Comparison of ENCODE assay signal across 1 cellular context in the genomic region with DNA sequence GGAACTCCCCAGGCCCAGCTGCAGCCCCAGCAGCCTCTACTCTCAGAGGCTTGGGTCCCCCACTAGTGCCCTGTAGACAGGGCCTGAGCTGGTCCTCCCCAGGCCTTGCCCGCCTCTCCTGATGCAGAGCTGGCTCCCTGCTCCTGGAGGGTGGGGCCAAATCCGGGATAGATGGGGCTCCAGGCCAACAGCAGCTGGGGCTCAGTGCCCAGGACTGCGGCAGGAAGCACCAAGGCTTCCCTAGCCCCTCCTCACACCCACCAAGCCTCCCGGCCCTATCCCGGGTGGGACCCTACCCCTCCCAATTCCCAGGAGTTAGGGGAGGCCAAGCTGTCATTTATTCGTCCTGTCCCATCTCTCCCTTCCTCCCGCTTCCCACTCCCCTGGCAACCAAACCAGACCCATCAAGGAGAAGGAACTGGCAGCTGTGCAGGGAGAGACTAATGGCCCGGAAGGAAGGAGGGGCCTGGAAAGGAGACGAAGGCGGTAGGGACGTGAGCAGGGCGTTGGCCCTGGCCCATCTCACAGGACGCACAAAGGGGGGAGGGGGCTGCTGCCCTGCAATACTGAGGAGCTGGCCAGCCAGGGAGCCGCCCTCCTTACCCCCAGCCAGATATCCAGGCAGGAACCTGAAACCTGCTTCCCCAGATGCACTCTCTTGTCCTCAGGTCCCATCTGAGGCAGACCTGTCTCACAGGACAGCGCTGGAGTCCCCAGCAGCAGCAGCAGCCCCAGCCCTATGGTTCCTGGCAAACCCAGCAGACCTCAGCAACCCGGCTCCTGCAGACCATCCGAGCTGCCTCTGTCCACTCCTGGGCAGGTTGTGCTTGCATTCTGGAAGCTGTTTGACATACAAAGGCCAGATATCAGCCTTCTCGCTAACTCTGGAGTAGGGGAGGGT.
TF ChIP-seq lines count a peak whose summit lies in the region.

No MANE protein-coding gene starts in this region.

TF ChIP-seq in HEK293, 187 proteins besides CTCF, POLR2A, EP300 and RAD21 (continued from another document):
- TF ChIP-seq, protein P1, sequence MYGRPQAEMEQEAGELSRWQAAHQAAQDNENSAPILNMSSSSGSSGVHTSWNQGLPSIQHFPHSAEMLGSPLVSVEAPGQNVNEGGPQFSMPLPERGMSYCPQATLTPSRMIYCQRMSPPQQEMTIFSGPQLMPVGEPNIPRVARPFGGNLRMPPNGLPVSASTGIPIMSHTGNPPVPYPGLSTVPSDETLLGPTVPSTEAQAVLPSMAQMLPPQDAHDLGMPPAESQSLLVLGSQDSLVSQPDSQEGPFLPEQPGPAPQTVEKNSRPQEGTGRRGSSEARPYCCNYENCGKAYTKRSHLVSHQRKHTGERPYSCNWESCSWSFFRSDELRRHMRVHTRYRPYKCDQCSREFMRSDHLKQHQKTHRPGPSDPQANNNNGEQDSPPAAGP (tag by site-specific recombination; IDR thresholded peaks at IDR 0.05) = peak; percentile 61
- TF ChIP-seq, protein P2, sequence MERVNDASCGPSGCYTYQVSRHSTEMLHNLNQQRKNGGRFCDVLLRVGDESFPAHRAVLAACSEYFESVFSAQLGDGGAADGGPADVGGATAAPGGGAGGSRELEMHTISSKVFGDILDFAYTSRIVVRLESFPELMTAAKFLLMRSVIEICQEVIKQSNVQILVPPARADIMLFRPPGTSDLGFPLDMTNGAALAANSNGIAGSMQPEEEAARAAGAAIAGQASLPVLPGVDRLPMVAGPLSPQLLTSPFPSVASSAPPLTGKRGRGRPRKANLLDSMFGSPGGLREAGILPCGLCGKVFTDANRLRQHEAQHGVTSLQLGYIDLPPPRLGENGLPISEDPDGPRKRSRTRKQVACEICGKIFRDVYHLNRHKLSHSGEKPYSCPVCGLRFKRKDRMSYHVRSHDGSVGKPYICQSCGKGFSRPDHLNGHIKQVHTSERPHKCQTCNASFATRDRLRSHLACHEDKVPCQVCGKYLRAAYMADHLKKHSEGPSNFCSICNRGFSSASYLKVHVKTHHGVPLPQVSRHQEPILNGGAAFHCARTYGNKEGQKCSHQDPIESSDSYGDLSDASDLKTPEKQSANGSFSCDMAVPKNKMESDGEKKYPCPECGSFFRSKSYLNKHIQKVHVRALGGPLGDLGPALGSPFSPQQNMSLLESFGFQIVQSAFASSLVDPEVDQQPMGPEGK (tag by site-specific recombination; IDR thresholded peaks at IDR 0.05) = 0 out of 2 replicates have a peak, but pooled peaks have one; percentile 50
- TF ChIP-seq ZBTB8A (tag by site-specific recombination; IDR thresholded peaks at IDR 0.05) = peak; percentile 48; the same call in 1 of the 2 replicates
- TF ChIP-seq, protein P3, sequence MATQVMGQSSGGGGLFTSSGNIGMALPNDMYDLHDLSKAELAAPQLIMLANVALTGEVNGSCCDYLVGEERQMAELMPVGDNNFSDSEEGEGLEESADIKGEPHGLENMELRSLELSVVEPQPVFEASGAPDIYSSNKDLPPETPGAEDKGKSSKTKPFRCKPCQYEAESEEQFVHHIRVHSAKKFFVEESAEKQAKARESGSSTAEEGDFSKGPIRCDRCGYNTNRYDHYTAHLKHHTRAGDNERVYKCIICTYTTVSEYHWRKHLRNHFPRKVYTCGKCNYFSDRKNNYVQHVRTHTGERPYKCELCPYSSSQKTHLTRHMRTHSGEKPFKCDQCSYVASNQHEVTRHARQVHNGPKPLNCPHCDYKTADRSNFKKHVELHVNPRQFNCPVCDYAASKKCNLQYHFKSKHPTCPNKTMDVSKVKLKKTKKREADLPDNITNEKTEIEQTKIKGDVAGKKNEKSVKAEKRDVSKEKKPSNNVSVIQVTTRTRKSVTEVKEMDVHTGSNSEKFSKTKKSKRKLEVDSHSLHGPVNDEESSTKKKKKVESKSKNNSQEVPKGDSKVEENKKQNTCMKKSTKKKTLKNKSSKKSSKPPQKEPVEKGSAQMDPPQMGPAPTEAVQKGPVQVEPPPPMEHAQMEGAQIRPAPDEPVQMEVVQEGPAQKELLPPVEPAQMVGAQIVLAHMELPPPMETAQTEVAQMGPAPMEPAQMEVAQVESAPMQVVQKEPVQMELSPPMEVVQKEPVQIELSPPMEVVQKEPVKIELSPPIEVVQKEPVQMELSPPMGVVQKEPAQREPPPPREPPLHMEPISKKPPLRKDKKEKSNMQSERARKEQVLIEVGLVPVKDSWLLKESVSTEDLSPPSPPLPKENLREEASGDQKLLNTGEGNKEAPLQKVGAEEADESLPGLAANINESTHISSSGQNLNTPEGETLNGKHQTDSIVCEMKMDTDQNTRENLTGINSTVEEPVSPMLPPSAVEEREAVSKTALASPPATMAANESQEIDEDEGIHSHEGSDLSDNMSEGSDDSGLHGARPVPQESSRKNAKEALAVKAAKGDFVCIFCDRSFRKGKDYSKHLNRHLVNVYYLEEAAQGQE (tag by site-specific recombination; IDR thresholded peaks at IDR 0.05) = peak; percentile 61
- TF ChIP-seq ZFHX2 (tag by site-specific recombination; conservative IDR thresholded peaks at IDR 0.05) = 0 out of 2 replicates have a peak, but pooled peaks have one; percentile 32
- TF ChIP-seq ZNF121 (tag by site-specific recombination; IDR thresholded peaks at IDR 0.05) = no peak
- TF ChIP-seq ZNF2 (tag by site-specific recombination; IDR thresholded peaks at IDR 0.05) = peak; percentile 82; the same call in 1 of the 2 replicates
- no peak for TF ChIP-seq ZNF292 (tag by site-specific recombination; IDR thresholded peaks at IDR 0.05; ENCODE audit: borderline replicate concordance, low read depth)
- TF ChIP-seq GLIS2 (tag by site-specific recombination; IDR thresholded peaks at IDR 0.05) = peak; percentile 34; the same call in 1 of the 2 replicates
- 0 out of 2 replicates have a peak, but pooled peaks have one; percentile 38 for TF ChIP-seq ZNF366 (tag by site-specific recombination; conservative IDR thresholded peaks at IDR 0.05)
- TF ChIP-seq ZNF600 (tag by site-specific recombination; IDR thresholded peaks at IDR 0.05) = peak; percentile 82
- no peak for TF ChIP-seq ZNF140 (tag by site-specific recombination; IDR thresholded peaks at IDR 0.05)
- TF ChIP-seq ZNF549 (tag by site-specific recombination; IDR thresholded peaks at IDR 0.05) = no peak
- peak; percentile 45; the same call in 1 of the 2 replicates for TF ChIP-seq TRIM28 (IDR thresholded peaks at IDR 0.05; ENCODE audit: borderline replicate concordance, low read length)
- TF ChIP-seq ZEB2 (tag by site-specific recombination; IDR thresholded peaks at IDR 0.05) = no peak
- TF ChIP-seq, protein P4, sequence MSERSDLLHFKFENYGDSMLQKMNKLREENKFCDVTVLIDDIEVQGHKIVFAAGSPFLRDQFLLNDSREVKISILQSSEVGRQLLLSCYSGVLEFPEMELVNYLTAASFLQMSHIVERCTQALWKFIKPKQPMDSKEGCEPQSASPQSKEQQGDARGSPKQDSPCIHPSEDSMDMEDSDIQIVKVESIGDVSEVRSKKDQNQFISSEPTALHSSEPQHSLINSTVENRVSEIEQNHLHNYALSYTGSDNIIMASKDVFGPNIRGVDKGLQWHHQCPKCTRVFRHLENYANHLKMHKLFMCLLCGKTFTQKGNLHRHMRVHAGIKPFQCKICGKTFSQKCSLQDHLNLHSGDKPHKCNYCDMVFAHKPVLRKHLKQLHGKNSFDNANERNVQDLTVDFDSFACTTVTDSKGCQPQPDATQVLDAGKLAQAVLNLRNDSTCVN (tag by site-specific recombination; optimal IDR thresholded peaks at IDR 0.05) = no peak
